13 cellular contexts compared by ENCODE assay signal in the genomic region with DNA sequence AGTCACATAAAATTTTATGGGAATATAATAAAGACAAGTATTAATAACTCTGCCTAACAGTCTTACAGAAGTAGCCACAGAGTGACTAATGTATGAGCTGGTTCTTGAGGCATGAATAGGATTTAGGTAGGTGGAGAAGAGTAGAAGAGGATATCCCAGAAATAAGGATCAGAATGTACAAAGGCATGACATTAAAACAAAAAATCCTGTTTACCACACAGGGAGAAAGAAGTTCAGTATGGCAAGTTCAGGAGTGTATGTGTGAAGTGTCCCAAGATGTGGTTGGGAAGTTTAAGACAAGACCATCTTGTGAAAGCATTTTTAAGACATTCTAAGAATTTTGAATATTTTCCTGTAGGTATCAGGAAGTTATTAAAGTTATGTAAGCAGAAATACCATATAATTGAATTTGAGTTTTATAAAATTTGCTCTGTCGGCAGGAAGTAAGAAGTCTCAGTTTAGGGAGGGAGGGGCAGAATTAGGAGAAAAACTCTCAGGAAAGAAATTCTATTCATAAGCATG.
DNase-seq lines count a peak whose midpoint lies in the region; ATAC-seq and TF ChIP-seq lines count a peak whose summit lies in the region.
"Had no signal": no experiment of that assay in that cellular context is flagged by ENCODE, and none has a peak within 500 bp of the region (broad histone marks: within the 10 kb centered on the region; RNA-seq: fewer than 3 reads in every experiment).

No MANE protein-coding gene starts in this region.

- H3K4me3 ChIP-seq in smooth muscle cell (no peak overlapping the region), neural progenitor cell (no peak overlapping the region)

- peaks cover 81% of the 10 kb centered on the region for H3K4me1 Mint-ChIP-seq in HFFc6 (ENCODE audit: low read depth)
- no peaks in the 10 kb centered on the region for H3K4me1 Mint-ChIP-seq in neural progenitor cell
- H3K4me1 Mint-ChIP-seq: activated CD4-positive, alpha-beta T cell treated with anti-CD3 and anti-CD28 coated beads, Interleukin-2, amount 10 ng/mL, durations not matched to agents 24 days and 14 days had no signal

- DNase-seq in HFFc6 = peak; percentile 86
- peak; percentile 86 for DNase-seq in amniotic epithelial cell (ENCODE audit: low read depth)
- peak; percentile 39 for DNase-seq in fibroblast of the conjunctiva (ENCODE audit: low read depth)
- no peak for DNase-seq in smooth muscle cell (lab: John Stamatoyannopoulos, UW; ENCODE audit: unreplicated experiment)
- DNase-seq in neural progenitor cell (ENCODE audit: low spot score) = no peak
- DNase-seq in SHP77 (lab: John Stamatoyannopoulos, UW) = no peak
- DNase-seq: activated CD4-positive, alpha-beta T cell treated with anti-CD3 and anti-CD28 coated beads, Interleukin-2, amount 10 ng/mL, durations not matched to agents 24 days and 14 days; activated gamma-delta T cell; cortex of kidney; mesendoderm; NCI-H146 had no signal

- peaks cover 7% of the 10 kb centered on the region; the same call in 1 of the 2 replicates for H3K9me3 Mint-ChIP-seq in HFFc6
- peaks cover 7% of the 10 kb centered on the region for H3K9me3 Mint-ChIP-seq in neural progenitor cell
- H3K9me3 Mint-ChIP-seq: activated CD4-positive, alpha-beta T cell treated with anti-CD3 and anti-CD28 coated beads, Interleukin-2, amount 10 ng/mL, durations not matched to agents 24 days and 14 days had no signal

- H2AFZ ChIP-seq in smooth muscle cell (ENCODE audit: low read depth) = no peak overlapping the region
- H2AFZ ChIP-seq in neural progenitor cell (replicated peaks) = no peak overlapping the region

- H3K36me3 Mint-ChIP-seq in HFFc6 (ENCODE audit: low read depth) (peaks cover 29% of the 10 kb centered on the region), neural progenitor cell (no peaks in the 10 kb centered on the region)

- H3K27me3 ChIP-seq in smooth muscle cell (ENCODE audit: low read depth) (no peaks in the 10 kb centered on the region), neural progenitor cell (no peaks in the 10 kb centered on the region)

- H3K79me2 ChIP-seq in smooth muscle cell (ENCODE audit: low read depth) (no peaks in the 10 kb centered on the region), neural progenitor cell (ENCODE audit: low read depth) (no peaks in the 10 kb centered on the region)

- no peaks in the 10 kb centered on the region for H3F3A ChIP-seq in smooth muscle cell (ENCODE audit: low read depth)
- H3F3A ChIP-seq in neural progenitor cell (ENCODE audit: low read depth) = no peaks in the 10 kb centered on the region

- H3K9me3 ChIP-seq in smooth muscle cell (replicated peaks; ENCODE audit: low read depth) = no peaks in the 10 kb centered on the region
- H3K9me3 ChIP-seq in neural progenitor cell (ENCODE audit: low read depth) = no peaks in the 10 kb centered on the region

- H3K4me2 ChIP-seq in smooth muscle cell = peak overlapping the region; percentile 29
- no peak overlapping the region for H3K4me2 ChIP-seq in neural progenitor cell

- H3K4me3 Mint-ChIP-seq in HFFc6 (peak overlapping the region; percentile 58), neural progenitor cell (no peak overlapping the region)
- H3K4me3 Mint-ChIP-seq: activated CD4-positive, alpha-beta T cell treated with anti-CD3 and anti-CD28 coated beads, Interleukin-2, amount 10 ng/mL, durations not matched to agents 24 days and 14 days had no signal

- H3K4me1 ChIP-seq in smooth muscle cell (ENCODE audit: low read depth) (no peaks in the 10 kb centered on the region), neural progenitor cell (no peaks in the 10 kb centered on the region)

- H4K20me1 ChIP-seq in smooth muscle cell (ENCODE audit: low read depth) = no peaks in the 10 kb centered on the region
- no peaks in the 10 kb centered on the region for H4K20me1 ChIP-seq in neural progenitor cell (ENCODE audit: low read depth)

- ATAC-seq in GM21360 (IDR thresholded peaks at IDR 0.05; ENCODE audit: unreplicated experiment) (no peak), GM21737 (IDR thresholded peaks at IDR 0.05; ENCODE audit: unreplicated experiment) (no peak)

- H3K36me3 ChIP-seq in smooth muscle cell (ENCODE audit: low read depth) (no peaks in the 10 kb centered on the region), neural progenitor cell (no peaks in the 10 kb centered on the region)

- peaks cover 3% of the 10 kb centered on the region for H3K27me3 Mint-ChIP-seq in HFFc6 (ENCODE audit: insufficient read depth)
- H3K27me3 Mint-ChIP-seq in neural progenitor cell (ENCODE audit: insufficient read depth, low read depth) = no peaks in the 10 kb centered on the region

- H3K27ac ChIP-seq in smooth muscle cell (ENCODE audit: low read depth) = peak overlapping the region; percentile 79
- no peak overlapping the region for H3K27ac ChIP-seq in neural progenitor cell

- H3K27ac Mint-ChIP-seq in HFFc6 (peak overlapping the region; percentile 82), neural progenitor cell (no peak overlapping the region)
- H3K27ac Mint-ChIP-seq: activated CD4-positive, alpha-beta T cell treated with anti-CD3 and anti-CD28 coated beads, Interleukin-2, amount 10 ng/mL, durations not matched to agents 24 days and 14 days had no signal

- 88% methylated on average over 1 of the region's 1 CpG for WGBS in smooth muscle cell (ENCODE audit: low lambda C conversion rate)

- TF ChIP-seq CTCF in HFFc6 (IDR thresholded peaks at IDR 0.05) (no peak), smooth muscle cell (IDR thresholded peaks at IDR 0.05; ENCODE audit: borderline replicate concordance, insufficient read depth, poor library complexity, severe bottlenecking) (no peak), neural progenitor cell (IDR thresholded peaks at IDR 0.05) (no peak)

- H3K9ac ChIP-seq in smooth muscle cell (ENCODE audit: low read depth) = no peak overlapping the region
- H3K9ac ChIP-seq in neural progenitor cell = no peak overlapping the region

Comparison
In these comparisons a context has a peak if more than half of its experiments do, and no peak if none do; other contexts are left out.
1. DNase-seq: peak in HFFc6 (single experiment), amniotic epithelial cell (single experiment) and fibroblast of the conjunctiva (single experiment); none in smooth muscle cell (single experiment), neural progenitor cell (single experiment) and SHP77 (0 of 2).